ENCODE assay signal across 8 cellular contexts in the genomic region with DNA sequence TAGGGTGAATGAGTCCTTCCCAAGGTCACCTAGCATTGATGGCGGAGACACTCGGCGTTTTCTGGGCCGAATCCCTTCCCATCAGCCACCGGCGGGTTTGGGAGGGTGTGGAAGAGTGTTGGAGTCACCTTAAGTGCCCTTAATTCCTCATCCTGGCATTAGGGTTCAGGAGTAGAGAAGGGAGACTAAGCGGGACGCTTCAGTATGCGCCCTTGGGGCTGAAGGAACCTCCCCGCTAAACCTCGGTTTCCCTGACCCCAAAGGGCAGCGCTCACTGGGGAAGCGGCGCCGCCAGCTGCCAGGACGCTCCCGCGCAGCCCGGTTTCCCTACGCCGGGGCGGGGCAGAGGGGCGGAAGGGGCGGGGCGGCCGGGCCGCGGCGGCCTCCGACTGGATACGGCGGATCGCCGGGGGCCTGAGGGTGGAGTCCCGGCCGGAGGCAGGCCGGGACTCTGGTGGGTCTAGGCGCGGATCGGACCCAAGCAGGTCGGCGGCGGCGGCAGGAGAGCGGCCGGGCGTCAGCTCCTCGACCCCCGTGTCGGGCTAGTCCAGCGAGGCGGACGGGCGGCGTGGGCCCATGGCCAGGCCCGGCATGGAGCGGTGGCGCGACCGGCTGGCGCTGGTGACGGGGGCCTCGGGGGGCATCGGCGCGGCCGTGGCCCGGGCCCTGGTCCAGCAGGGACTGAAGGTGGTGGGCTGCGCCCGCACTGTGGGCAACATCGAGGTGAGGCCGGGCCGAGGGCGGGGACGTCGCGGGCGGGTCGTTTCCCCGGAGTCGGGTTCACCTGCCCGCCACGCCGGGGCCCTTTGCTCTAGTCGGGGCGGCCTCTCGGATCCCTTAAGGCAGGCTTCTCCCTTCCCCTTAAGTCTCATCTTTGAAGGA. TPM values are rescaled to one million over a fixed set of nuclear protein-coding genes. Genes with fewer than 3 reads are reported as not detected.
DNase-seq lines count a peak whose midpoint lies in the region; ATAC-seq and TF ChIP-seq lines count a peak whose summit lies in the region.

A gene with protein sequence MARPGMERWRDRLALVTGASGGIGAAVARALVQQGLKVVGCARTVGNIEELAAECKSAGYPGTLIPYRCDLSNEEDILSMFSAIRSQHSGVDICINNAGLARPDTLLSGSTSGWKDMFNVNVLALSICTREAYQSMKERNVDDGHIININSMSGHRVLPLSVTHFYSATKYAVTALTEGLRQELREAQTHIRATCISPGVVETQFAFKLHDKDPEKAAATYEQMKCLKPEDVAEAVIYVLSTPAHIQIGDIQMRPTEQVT (plus strand): TSS at position 446 of the 882 bp plus-strand sequence. CDS start 131 bp downstream, at position 577.

- WGBS in lower leg skin, 2 donors: 1 to 2% methylated on average over 38 to 61 of the region's 87 CpGs

- DNase-seq in AG08395 (ENCODE audit: low spot score) (peak; percentile 96), NCI-H524 (lab: John Stamatoyannopoulos, UW) (peak; percentile 66 to 80), dermis microvascular lymphatic vessel endothelial cell (ENCODE audit: low read depth in 2 of 2) (peak; percentile 28 to 79), lower leg skin (ENCODE audit: low spot score in 2 of 2) (peak; percentile 73 to 96)
- peak; percentile 63 to 67 for DNase-seq in activated CD4-positive, alpha-beta T cell treated with anti-CD3 and anti-CD28 coated beads, Interleukin-2, amount 50 U/mL, for 4 hours
- DNase-seq in stimulated activated CD4-positive, alpha-beta T cell treated with anti-CD3 and anti-CD28 coated beads, Interleukin-4, amount 100 ng/mL, for 1 hour: peak; percentile 83

- intact Hi-C loops in lower leg skin (cut with DNase I; ENCODE audit: low total_unique reads): no loop called here

- TF ChIP-seq CTCF in lower leg skin (IDR thresholded peaks at IDR 0.05): no peak

- TF ChIP-seq POLR2A in lower leg skin (IDR thresholded peaks at IDR 0.05): no peak

- peak; percentile 82 for ATAC-seq in GM18909 (IDR thresholded peaks at IDR 0.05; ENCODE audit: poor library complexity, unreplicated experiment)
- peak; percentile 74 for ATAC-seq in HG03175 (IDR thresholded peaks at IDR 0.05; ENCODE audit: unreplicated experiment)

- H3K4me3 ChIP-seq in lower leg skin (ENCODE audit: low read depth, poor library complexity, severe bottlenecking): peak within 1 kb of the TSS; percentile 82

RNA-seq across cellular contexts. Expression of the gene that starts here (rescaled TPM):
- total RNA-seq in dermis microvascular lymphatic vessel endothelial cell (6.9 and 7.7 TPM in 2 replicates), lower leg skin (10 to 100 TPM; 11.3 to 21.1 (median 14.9) TPM)

Comparison
In these comparisons a context has a peak if more than half of its experiments do, and no peak if none do; other contexts are left out.
1. Peak in every context shown above with its lines: DNase-seq, ATAC-seq and H3K4me3 ChIP-seq.